Comparison of ENCODE assay signal across 34 cellular contexts in the genomic region with DNA sequence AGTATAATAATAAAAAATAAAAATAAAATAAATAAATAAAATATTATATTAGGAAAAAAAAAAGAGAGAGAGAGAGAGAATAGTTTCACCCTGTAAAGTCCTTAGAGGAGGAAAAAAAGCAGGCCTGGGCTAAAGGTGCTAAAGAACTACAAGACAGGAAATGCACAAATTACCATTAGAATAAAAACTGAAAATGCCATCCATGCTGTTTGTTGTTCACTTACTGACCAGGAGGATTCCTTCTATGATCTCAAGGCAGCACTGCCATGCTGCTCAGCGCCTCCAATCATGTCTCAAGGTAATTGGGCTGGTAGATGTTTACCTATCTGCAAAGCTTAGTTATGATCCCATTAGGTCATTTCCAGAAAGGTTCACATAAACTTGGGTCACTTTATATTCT.
"Had no signal": no experiment of that assay in that cellular context is flagged by ENCODE, and none has a peak within 500 bp of the region (broad histone marks: within the 10 kb centered on the region; RNA-seq: fewer than 3 reads in every experiment).

No MANE protein-coding gene starts in this region.

- H3K4me3 ChIP-seq: MG63 had no signal

- H3K27me3 ChIP-seq: MG63 had no signal

- DNase-seq: Karpas-422, Kasumi-1, MG63, MM.1S, MV-4-11, NCI-H1048, NCI-H1092, NCI-H1092 treated with DMSO at 0.1 percent for 48 hours, NCI-H1105, NCI-H1105 treated with DMSO at 0.1 percent for 48 hours, NCI-H1417, NCI-H1417 treated with DMSO at 0.1 percent for 48 hours, NCI-H1436, NCI-H1436 treated with DMSO at 0.1 percent for 48 hours, NCI-H146, NCI-H1694, NCI-H1694 treated with DMSO at 0.1 percent for 48 hours, NCI-H187, NCI-H187 treated with DMSO at 0.1 percent for 48 hours, NCI-H1930, NCI-H2029, NCI-H2029 treated with DMSO at 0.1 percent for 48 hours, NCI-H2081, NCI-H2081 treated with DMSO at 0.1 percent for 48 hours, NCI-H2107, NCI-H2171, NCI-H2171 treated with DMSO at 0.1 percent for 48 hours, NCI-H2227 treated with DMSO at 0.1 percent for 48 hours, NCI-H226, NCI-H345, NCI-H446, NCI-H446 treated with DMSO at 0.1 percent for 48 hours, NCI-H510A, NCI-H510A treated with DMSO at 0.1 percent for 48 hours had no signal

- H3K36me3 ChIP-seq: MG63 had no signal

- H3K9me3 ChIP-seq: MG63 had no signal
